Comparison of ENCODE assay signal across 23 cellular contexts in genomic region chr18:32025744-32026143, GRCh38. TPM values are rescaled to one million over a fixed set of nuclear protein-coding genes. Genes with fewer than 3 reads are reported as not detected.
DNase-seq lines count a peak whose midpoint lies in the region; ATAC-seq and TF ChIP-seq lines count a peak whose summit lies in the region.
"Had no signal": no experiment of that assay in that cellular context is flagged by ENCODE, and none has a peak within 500 bp of the region (broad histone marks: within the 10 kb centered on the region; RNA-seq: fewer than 3 reads in every experiment).

No MANE protein-coding gene starts in this region.

- no peak overlapping the region for H3K27ac ChIP-seq in CD8-positive, alpha-beta memory T cell (ENCODE audit: low read depth, low read length)
- no peak overlapping the region for H3K27ac ChIP-seq in sigmoid colon
- H3K27ac ChIP-seq: A549, C4-2B, HL-60, SJSA1, suprapubic skin had no signal

- peaks cover 73% of the 10 kb centered on the region for H3K4me1 ChIP-seq in CD8-positive, alpha-beta memory T cell (ENCODE audit: insufficient read depth, low read length)
- H3K4me1 ChIP-seq in HAP-1 (peaks cover 10% of the 10 kb centered on the region), sigmoid colon (no peaks in the 10 kb centered on the region)
- H3K4me1 ChIP-seq: A549, SJSA1 had no signal

- peak overlapping the region; percentile 68 for H3K27ac Mint-ChIP-seq in activated CD4-positive, alpha-beta T cell treated with anti-CD3 and anti-CD28 coated beads for 36 hours
- H3K27ac Mint-ChIP-seq in CD8-positive, alpha-beta memory T cell: peak overlapping the region; percentile 47 to 94 (median 75)
- peak overlapping the region; percentile 82 for H3K27ac Mint-ChIP-seq in activated CD8-positive, alpha-beta T cell treated with anti-CD3 and anti-CD28 coated beads, Interleukin-2, amount 10 ng/mL, durations not matched to agents 7 days and 5 days
- peak overlapping the region; percentile 53 to 92 (median 88) for H3K27ac Mint-ChIP-seq in naive thymus-derived CD8-positive, alpha-beta T cell

- peaks cover 69% of the 10 kb centered on the region for H3K4me1 Mint-ChIP-seq in activated CD4-positive, alpha-beta T cell treated with anti-CD3 and anti-CD28 coated beads for 36 hours
- H3K4me1 Mint-ChIP-seq in CD8-positive, alpha-beta memory T cell: peaks cover 78 to 94% (median 94%) of the 10 kb centered on the region in 3 donors
- peaks cover 84% of the 10 kb centered on the region for H3K4me1 Mint-ChIP-seq in activated CD8-positive, alpha-beta T cell treated with anti-CD3 and anti-CD28 coated beads, Interleukin-2, amount 10 ng/mL, durations not matched to agents 7 days and 5 days (ENCODE audit: low read depth)
- H3K4me1 Mint-ChIP-seq in naive thymus-derived CD8-positive, alpha-beta T cell: peaks cover 26 to 86% (median 81%) of the 10 kb centered on the region in 4 donors

- peak overlapping the region; percentile 44 for H3K4me3 Mint-ChIP-seq in activated CD4-positive, alpha-beta T cell treated with anti-CD3 and anti-CD28 coated beads for 36 hours
- H3K4me3 Mint-ChIP-seq in CD8-positive, alpha-beta memory T cell: peak overlapping the region; percentile 6 to 86 (median 77)
- peak overlapping the region; percentile 73 for H3K4me3 Mint-ChIP-seq in activated CD8-positive, alpha-beta T cell treated with anti-CD3 and anti-CD28 coated beads, Interleukin-2, amount 10 ng/mL, durations not matched to agents 7 days and 5 days
- H3K4me3 Mint-ChIP-seq in naive thymus-derived CD8-positive, alpha-beta T cell: peak overlapping the region; percentile 57 to 90 (median 79)

- no peak for TF ChIP-seq EP300 in sigmoid colon (IDR thresholded peaks at IDR 0.05)

- TF ChIP-seq CTCF in lower leg skin (IDR thresholded peaks at IDR 0.05): no peak
- no peak for TF ChIP-seq CTCF in sigmoid colon (IDR thresholded peaks at IDR 0.05)

- no peak for ATAC-seq in activated CD4-positive, alpha-beta T cell treated with anti-CD3 and anti-CD28 coated beads for 36 hours
- peak; percentile 14 for ATAC-seq in activated CD8-positive, alpha-beta T cell treated with anti-CD3 and anti-CD28 coated beads, Interleukin-2, amount 10 ng/mL, durations not matched to agents 7 days and 5 days
- peak; percentile 24 to 26 for ATAC-seq in naive thymus-derived CD8-positive, alpha-beta T cell
- ATAC-seq: A549, esophagus mucosa had no signal

- H3K36me3 ChIP-seq in CD8-positive, alpha-beta memory T cell (ENCODE audit: insufficient read depth, low read length): peaks cover 3% of the 10 kb centered on the region
- H3K36me3 ChIP-seq in HAP-1 (replicated peaks) (no peaks in the 10 kb centered on the region), sigmoid colon (no peaks in the 10 kb centered on the region)
- H3K36me3 ChIP-seq: MG63, SJSA1, suprapubic skin had no signal

- no peaks in the 10 kb centered on the region for H3K9me3 Mint-ChIP-seq in activated CD4-positive, alpha-beta T cell treated with anti-CD3 and anti-CD28 coated beads for 36 hours (ENCODE audit: low read depth)
- peaks cover 0 to 2% (median 0%) of the 10 kb centered on the region in 5 donors for H3K9me3 Mint-ChIP-seq in CD8-positive, alpha-beta memory T cell
- H3K9me3 Mint-ChIP-seq in activated CD8-positive, alpha-beta T cell treated with anti-CD3 and anti-CD28 coated beads, Interleukin-2, amount 10 ng/mL, durations not matched to agents 7 days and 5 days (ENCODE audit: insufficient read depth): no peaks in the 10 kb centered on the region
- H3K9me3 Mint-ChIP-seq in naive thymus-derived CD8-positive, alpha-beta T cell: no peaks in the 10 kb centered on the region

- POLR2A ChIA-PET in activated CD4-positive, alpha-beta T cell treated with anti-CD3 and anti-CD28 coated beads for 36 hours (lab: Charles Lee): interaction anchor here (0.6 to 0.8 kb wide), 2 partner anchors 32 to 67 kb away, joined by 4 to 8 read pairs; no protein-coding TSS in a partner anchor
- POLR2A ChIA-PET in CD8-positive, alpha-beta memory T cell (lab: Charles Lee): interaction anchor here (1.7 kb wide), 1 partner anchor 11 kb away, joined by 5 read pairs; no protein-coding TSS in a partner anchor
- POLR2A ChIA-PET in activated CD8-positive, alpha-beta T cell treated with anti-CD3 and anti-CD28 coated beads, Interleukin-2, amount 10 ng/mL, durations not matched to agents 7 days and 5 days (lab: Charles Lee): interaction anchor here (0.6 to 2.2 kb wide), 3 partner anchors 14 to 66 kb away, joined by 3 to 14 read pairs (median 8); partner anchors contain the start of gene RNF138
- POLR2A ChIA-PET in naive thymus-derived CD8-positive, alpha-beta T cell (lab: Charles Lee): interaction anchor here (0.7 to 1.1 kb wide), 2 partner anchors 14 to 21 kb away, joined by 3 to 5 read pairs; no protein-coding TSS in a partner anchor

- TF ChIP-seq POLR2A in lower leg skin (IDR thresholded peaks at IDR 0.05) (no peak), sigmoid colon (IDR thresholded peaks at IDR 0.05) (no peak)

- no peak for DNase-seq in activated CD4-positive, alpha-beta T cell treated with anti-CD3 and anti-CD28 coated beads for 36 hours
- no peak for DNase-seq in activated CD4-positive, alpha-beta T cell treated with anti-CD3 and anti-CD28 coated beads for 4 hours
- no peak for DNase-seq in CD8-positive, alpha-beta memory T cell
- no peak for DNase-seq in activated CD8-positive, alpha-beta T cell treated with anti-CD3 and anti-CD28 coated beads, Interleukin-2, amount 10 ng/mL, durations not matched to agents 7 days and 5 days
- no peak for DNase-seq in naive thymus-derived CD8-positive, alpha-beta T cell
- no peak for DNase-seq in lower leg skin (ENCODE audit: low spot score in 2 of 2)
- DNase-seq in HAP-1 (ENCODE audit: low spot score in 2 of 2): no peak
- no peak for DNase-seq in sigmoid colon
- DNase-seq: activated CD4-positive, alpha-beta T cell treated with anti-CD3 and anti-CD28 coated beads for 1 hour; amniotic stem cell; DND-41; IMR-90; MG63; NCI-H1694 treated with DMSO at 0.1 percent for 48 hours; NCI-H226; small intestine; stimulated activated CD4-positive, alpha-beta T cell treated with anti-CD3 and anti-CD28 coated beads, Interleukin-4, amount 100 ng/mL, for 24 hours had no signal

- no peaks in the 10 kb centered on the region for H3K9me3 ChIP-seq in CD8-positive, alpha-beta memory T cell (ENCODE audit: low read length)
- H3K9me3 ChIP-seq in HAP-1: no peaks in the 10 kb centered on the region
- H3K9me3 ChIP-seq in sigmoid colon: no peaks in the 10 kb centered on the region
- H3K9me3 ChIP-seq: A549, MG63, SJSA1, suprapubic skin had no signal

- no peak overlapping the region for H3K4me3 ChIP-seq in CD8-positive, alpha-beta memory T cell (ENCODE audit: low read length)
- H3K4me3 ChIP-seq in lower leg skin (ENCODE audit: low read depth, poor library complexity, severe bottlenecking) (no peak overlapping the region), HAP-1 (no peak overlapping the region), sigmoid colon (no peak overlapping the region)
- H3K4me3 ChIP-seq: A549, MG63, SJSA1, suprapubic skin had no signal

- H3K36me3 Mint-ChIP-seq in activated CD4-positive, alpha-beta T cell treated with anti-CD3 and anti-CD28 coated beads for 36 hours (ENCODE audit: low read depth): peaks cover 24% of the 10 kb centered on the region
- peaks cover 0 to 56% (median 20%) of the 10 kb centered on the region in 3 donors for H3K36me3 Mint-ChIP-seq in CD8-positive, alpha-beta memory T cell
- peaks cover 66% of the 10 kb centered on the region for H3K36me3 Mint-ChIP-seq in activated CD8-positive, alpha-beta T cell treated with anti-CD3 and anti-CD28 coated beads, Interleukin-2, amount 10 ng/mL, durations not matched to agents 7 days and 5 days (ENCODE audit: low read depth)
- peaks cover 0 to 49% (median 9%) of the 10 kb centered on the region in 3 donors for H3K36me3 Mint-ChIP-seq in naive thymus-derived CD8-positive, alpha-beta T cell

- WGBS in lower leg skin, 2 donors: 84 to 87% methylated on average over 2 of the region's 2 CpGs
- 76 to 97% methylated on average over 2 of the region's 2 CpGs for WGBS in sigmoid colon, 2 donors

- CTCF ChIA-PET in activated CD4-positive, alpha-beta T cell treated with anti-CD3 and anti-CD28 coated beads for 36 hours (lab: Charles Lee): interaction anchor here (0.9 to 1.7 kb wide), 4 partner anchors 12 to 154 kb away, joined by 3 to 7 read pairs (median 4); no protein-coding TSS in a partner anchor
- CTCF ChIA-PET in CD8-positive, alpha-beta memory T cell (lab: Charles Lee): interaction anchor here (1.3 kb wide), 1 partner anchor 47 kb away, joined by 3 read pairs; no protein-coding TSS in a partner anchor
- CTCF ChIA-PET in activated CD8-positive, alpha-beta T cell treated with anti-CD3 and anti-CD28 coated beads, Interleukin-2, amount 10 ng/mL, durations not matched to agents 7 days and 5 days (lab: Charles Lee): interaction anchor here (0.6 to 5.4 kb wide), 4 partner anchors 9 to 47 kb away, joined by 3 to 21 read pairs (median 8); no protein-coding TSS in a partner anchor

- H3K27me3 ChIP-seq in CD8-positive, alpha-beta memory T cell (ENCODE audit: insufficient read depth, low read length, poor library complexity, severe bottlenecking): no peaks in the 10 kb centered on the region
- H3K27me3 ChIP-seq in HAP-1 (ENCODE audit: low read depth) (no peaks in the 10 kb centered on the region), sigmoid colon (no peaks in the 10 kb centered on the region)
- H3K27me3 ChIP-seq: MG63, SJSA1, suprapubic skin had no signal

- no peaks in the 10 kb centered on the region for H3K27me3 Mint-ChIP-seq in activated CD4-positive, alpha-beta T cell treated with anti-CD3 and anti-CD28 coated beads for 36 hours
- H3K27me3 Mint-ChIP-seq in CD8-positive, alpha-beta memory T cell: no peaks in the 10 kb centered on the region
- no peaks in the 10 kb centered on the region for H3K27me3 Mint-ChIP-seq in activated CD8-positive, alpha-beta T cell treated with anti-CD3 and anti-CD28 coated beads, Interleukin-2, amount 10 ng/mL, durations not matched to agents 7 days and 5 days (ENCODE audit: low read depth)
- H3K27me3 Mint-ChIP-seq in naive thymus-derived CD8-positive, alpha-beta T cell: no peaks in the 10 kb centered on the region

- intact Hi-C loops in activated CD4-positive, alpha-beta T cell treated with anti-CD3 and anti-CD28 coated beads for 36 hours (cut with DNase I, micrococcal nuclease): loop anchor here in 1 of 2 experiments (2.0 kb wide), 1 partner anchor 15 kb away; no protein-coding TSS in a partner anchor
- intact Hi-C loops in lower leg skin (cut with DNase I; ENCODE audit: low total_unique reads) (no loop called here), sigmoid colon (cut with DNase I) (no loop called here)

- in situ Hi-C loops in HAP-1 (cut with MboI; ENCODE audit: low sequenced_read_pairs): no loop called here

RNA-seq across cellular contexts. Expression of gene RNF125, which starts 7.1 kb away (rescaled TPM):
- 10 to 100 TPM; 21.6 to 22.2 TPM for total RNA-seq in activated CD4-positive, alpha-beta T cell treated with anti-CD3 and anti-CD28 coated beads for 36 hours
- total RNA-seq in CD8-positive, alpha-beta memory T cell: 10 to 100 TPM; 41.3 to 42.8 TPM
- polyA plus RNA-seq in CD8-positive, alpha-beta memory T cell: 66.6 TPM
- 10 to 100 TPM; 26.5 to 27.9 TPM for total RNA-seq in activated CD8-positive, alpha-beta T cell treated with anti-CD3 and anti-CD28 coated beads, Interleukin-2, amount 10 ng/mL, durations not matched to agents 7 days and 5 days
- 10 to 100 TPM; 46.3 to 49.7 TPM for total RNA-seq in naive thymus-derived CD8-positive, alpha-beta T cell
- polyA plus RNA-seq in naive thymus-derived CD8-positive, alpha-beta T cell: 10 to 100 TPM; 49.1 to 62.1 (median 60.9) TPM
- total RNA-seq in lower leg skin: 10 to 100 TPM in 2 of 4 donors, 1 to 10 TPM in 2; 6.3 to 16.3 (median 9.2) TPM
- 1 to 10 TPM in 3 of 4 donors, under 1 TPM in 1; 0.95 to 5.9 (median 2.4) TPM for total RNA-seq in sigmoid colon
- polyA plus RNA-seq in sigmoid colon: 1 to 10 TPM; 4.8 to 5.8 (median 5.7) TPM
- total RNA-seq: SJSA1 had no signal
